9 cellular contexts compared by ENCODE assay signal in genomic region chrX:136878423-136878822, GRCh38. TPM values are rescaled to one million over a fixed set of nuclear protein-coding genes. Genes with fewer than 3 reads are reported as not detected.
DNase-seq lines count a peak whose midpoint lies in the region; ATAC-seq, FAIRE-seq and TF ChIP-seq lines count a peak whose summit lies in the region.
"Had no signal": no experiment of that assay in that cellular context is flagged by ENCODE, and none has a peak within 500 bp of the region (broad histone marks: within the 10 kb centered on the region; RNA-seq: fewer than 3 reads in every experiment).

No MANE protein-coding gene starts in this region.

- H4K20me1 ChIP-seq in OCI-LY7 (ENCODE audit: insufficient read depth, low read length) (peaks cover 4% of the 10 kb centered on the region; the same call in 1 of the 2 replicates), endothelial cell of umbilical vein (replicated peaks; ENCODE audit: control insufficient read depth, extremely low read depth, insufficient read depth, low read length) (no peaks in the 10 kb centered on the region)

- no peak for TF ChIP-seq CTCF in OCI-LY7 (conservative IDR thresholded peaks at IDR 0.05; ENCODE audit: low read length)
- no peak for TF ChIP-seq CTCF in endothelial cell of umbilical vein (IDR thresholded peaks at IDR 0.05; ENCODE audit: extremely low read depth in 1 of 2, insufficient read depth in 1 of 2, low read depth in 1 of 2, low read length in 2 of 2)

- no peak overlapping the region for H2AFZ ChIP-seq in OCI-LY7 (ENCODE audit: low read length)
- H2AFZ ChIP-seq in endothelial cell of umbilical vein (ENCODE audit: low read depth, low read length) = no peak overlapping the region
- no peak overlapping the region for H2AFZ ChIP-seq in trophoblast cell (ENCODE audit: insufficient read depth, low read length, poor library complexity)

- H2AK5ac ChIP-seq in trophoblast cell (ENCODE audit: low read length) = no peak overlapping the region

- no peak overlapping the region for H2BK120ac ChIP-seq in trophoblast cell (ENCODE audit: insufficient read depth, low read length, poor library complexity)

- no peak overlapping the region for H2BK12ac ChIP-seq in trophoblast cell (ENCODE audit: low read length)

- H3K18ac ChIP-seq in trophoblast cell (ENCODE audit: low read length) = no peak overlapping the region

- CTCF ChIA-PET in OCI-LY7 (lab: Charles Lee; ENCODE audit: unreplicated experiment) = no interaction called here
- CTCF ChIA-PET in endothelial cell of umbilical vein (lab: Charles Lee) = interaction anchor here (1.4 kb wide), 1 partner anchor 46 kb away, joined by 7 read pairs; no protein-coding TSS in a partner anchor

- H3K79me2 ChIP-seq in OCI-LY7 (ENCODE audit: insufficient read depth, low read depth, low read length) (peaks cover 55% of the 10 kb centered on the region), endothelial cell of umbilical vein (ENCODE audit: control insufficient read depth, insufficient read depth, low read length) (peaks cover 54% of the 10 kb centered on the region), trophoblast cell (ENCODE audit: control insufficient read depth, insufficient read depth, low read length, poor library complexity) (peaks cover 10% of the 10 kb centered on the region)

- BruUV-seq in OCI-LY7 (replicated peaks; lab: Mats Ljungman, UMichigan) = no TSS peak
- no TSS peak for BruUV-seq in endothelial cell of umbilical vein (replicated peaks; lab: Mats Ljungman, UMichigan)

- H3K27ac ChIP-seq in OCI-LY7 (ENCODE audit: low read depth, low read length, poor library complexity, severe bottlenecking) (no peak overlapping the region), endothelial cell of umbilical vein (ENCODE audit: insufficient read depth, low read depth, low read length) (no peak overlapping the region), trophoblast cell (ENCODE audit: low read depth, low read length) (no peak overlapping the region)

- H3K4ac ChIP-seq in trophoblast cell (ENCODE audit: low read depth, low read length) = no peak overlapping the region

- H3K36me3 ChIP-seq in OCI-LY7 (ENCODE audit: insufficient read depth, low read length) (peaks cover 69% of the 10 kb centered on the region), endothelial cell of umbilical vein (ENCODE audit: control insufficient read depth in 2 of 2, extremely low read depth in 1 of 2, insufficient read depth in 2 of 2, low read length in 2 of 2) (peaks cover 0 to 6% of the 10 kb centered on the region in 2 experiments), trophoblast cell (ENCODE audit: control insufficient read depth in 1 of 2, insufficient read depth in 2 of 2, low read length in 2 of 2) (peaks cover 23 to 29% of the 10 kb centered on the region in 2 experiments)

- no peak for FAIRE-seq in endothelial cell of umbilical vein (lab: Jason Lieb, UNC)

- H2BK5ac ChIP-seq in trophoblast cell (ENCODE audit: low read depth, low read length, poor library complexity) = no peak overlapping the region

- H3K4me2 ChIP-seq in OCI-LY7 (ENCODE audit: low read length) (peak overlapping the region; percentile 88), endothelial cell of umbilical vein (ENCODE audit: insufficient read depth, low read length) (peak overlapping the region; percentile 77), trophoblast cell (ENCODE audit: low read length) (peak overlapping the region; percentile 61)

- peaks cover 11% of the 10 kb centered on the region for H3K4me1 ChIP-seq in OCI-LY7 (ENCODE audit: insufficient read depth, low read length, poor library complexity, severe bottlenecking)
- H3K4me1 ChIP-seq in endothelial cell of umbilical vein (ENCODE audit: control insufficient read depth, extremely low read depth, insufficient read depth, low read length) = peaks cover 6% of the 10 kb centered on the region
- H3K4me1 ChIP-seq in trophoblast cell (ENCODE audit: control insufficient read depth in 1 of 2, insufficient read depth in 2 of 2, low read length in 2 of 2) = no peaks in the 10 kb centered on the region

- H3K9ac ChIP-seq in endothelial cell of umbilical vein (replicated peaks; ENCODE audit: extremely low read depth, insufficient read depth, low read length) = no peak overlapping the region
- no peak overlapping the region for H3K9ac ChIP-seq in trophoblast cell (ENCODE audit: low read length)

- no peak overlapping the region for H3K14ac ChIP-seq in trophoblast cell (ENCODE audit: low read length)

- H3K9me2 ChIP-seq in OCI-LY7 (ENCODE audit: insufficient read depth, low read length) = no peaks in the 10 kb centered on the region

- no peaks in the 10 kb centered on the region for H3K27me3 ChIP-seq in endothelial cell of umbilical vein (ENCODE audit: control insufficient read depth in 2 of 2, insufficient read depth in 2 of 2, low read length in 2 of 2)
- H3K27me3 ChIP-seq in trophoblast cell (ENCODE audit: insufficient read depth, low read length) = no peaks in the 10 kb centered on the region

- no peak for TF ChIP-seq POLR2A in endothelial cell of umbilical vein (IDR thresholded peaks at IDR 0.05; ENCODE audit: low read depth, low read length)

- no peaks in the 10 kb centered on the region for H3K9me1 ChIP-seq in endothelial cell of umbilical vein (replicated peaks; ENCODE audit: control insufficient read depth, extremely low read depth, insufficient read depth, low read length)

- WGBS in trophoblast cell (ENCODE audit: extremely low coverage, insufficient coverage, insufficient read length) = no CpG with 5 or more reads among the region's 11 CpGs

- POLR2A ChIA-PET in OCI-LY7 (lab: Charles Lee) = interaction anchor here (0.6 to 1.2 kb wide), 3 partner anchors 11 to 98 kb away, joined by 3 to 5 read pairs (median 3); no protein-coding TSS in a partner anchor
- POLR2A ChIA-PET in endothelial cell of umbilical vein (lab: Charles Lee) = interaction anchor here (0.7 to 1.2 kb wide), 2 partner anchors 42 to 46 kb away, joined by 4 to 10 read pairs; no protein-coding TSS in a partner anchor

- no peak overlapping the region for H4K12ac ChIP-seq in trophoblast cell (ENCODE audit: low read depth, low read length)

- dilution Hi-C loops in endothelial cell of umbilical vein (cut with MboI; ENCODE audit: extremely low pct_ligation_motif_present, low sequenced_read_pairs) = no loop called here

- intact Hi-C loops in OCI-LY7 (cut with micrococcal nuclease; ENCODE audit: unreplicated experiment) = no loop called here
- intact Hi-C loops in endothelial cell of umbilical vein (cut with micrococcal nuclease) = no loop called here

- H3K23ac ChIP-seq in trophoblast cell (ENCODE audit: low read length) = no peak overlapping the region

- no peak for DNase-seq in OCI-LY7 (ENCODE audit: low spot score)
- no peak for DNase-seq in endothelial cell of umbilical vein (ENCODE audit: low read depth, low spot score)
- DNase-seq in trophoblast cell = no peak
- no peak for DNase-seq in COLO668 (lab: John Stamatoyannopoulos, UW; ENCODE audit: unreplicated experiment)
- no peak for DNase-seq in occipital lobe (lab: John Stamatoyannopoulos, UW)
- DNase-seq: stimulated activated CD4-positive, alpha-beta T cell treated with anti-CD3 and anti-CD28 coated beads, Interleukin-2, amount 100 ng/mL, for 24 hours had no signal

- no peak overlapping the region for H4K8ac ChIP-seq in trophoblast cell (ENCODE audit: low read depth, low read length)

- H3K79me1 ChIP-seq in trophoblast cell (ENCODE audit: low read length) = peaks cover 8% of the 10 kb centered on the region

- no peak overlapping the region for H4K91ac ChIP-seq in trophoblast cell (ENCODE audit: low read depth, low read length)

- ATAC-seq in HG02981 (IDR thresholded peaks at IDR 0.05; ENCODE audit: unreplicated experiment) = no peak
- no peak for ATAC-seq in GM21360 (IDR thresholded peaks at IDR 0.05; ENCODE audit: unreplicated experiment)

- H3K4me3 ChIP-seq in GM08714 (ENCODE audit: low read length) = peak overlapping the region; percentile 81
- peak overlapping the region; percentile 99 for H3K4me3 ChIP-seq in OCI-LY7 (ENCODE audit: low read depth, low read length, poor library complexity, severe bottlenecking)
- H3K4me3 ChIP-seq in endothelial cell of umbilical vein (replicated peaks in 1 of 3; ENCODE audit: insufficient read depth in 1 of 3, low read depth in 1 of 3, low read length in 3 of 3) = peak overlapping the region in 2 of 3 experiments; percentile 91 to 100
- H3K4me3 ChIP-seq in trophoblast cell (ENCODE audit: low read depth, low read length) = no peak overlapping the region

- H3K9me3 ChIP-seq in OCI-LY7 (ENCODE audit: low read length) = no peaks in the 10 kb centered on the region
- no peaks in the 10 kb centered on the region for H3K9me3 ChIP-seq in endothelial cell of umbilical vein (replicated peaks; ENCODE audit: control insufficient read depth, insufficient read depth, low read length)
- no peaks in the 10 kb centered on the region for H3K9me3 ChIP-seq in trophoblast cell (ENCODE audit: insufficient read depth, low read depth, low read length)

TF ChIP-seq in endothelial cell of umbilical vein, 7 proteins besides CTCF, POLR2A, EP300 and RAD21:
- no peak for TF ChIP-seq GATA2 (IDR thresholded peaks at IDR 0.05; ENCODE audit: insufficient read depth, insufficient read length, low read depth, low read length)
- no peak for TF ChIP-seq POLR2AphosphoS5 (IDR thresholded peaks at IDR 0.05; ENCODE audit: insufficient read depth, low read depth, low read length)
- TF ChIP-seq JUN (IDR thresholded peaks at IDR 0.05; ENCODE audit: borderline replicate concordance, insufficient read depth, insufficient read length, low read depth) = no peak
- no peak for TF ChIP-seq MYC (IDR thresholded peaks at IDR 0.05; ENCODE audit: low read depth, low read length)
- TF ChIP-seq, protein P1, sequence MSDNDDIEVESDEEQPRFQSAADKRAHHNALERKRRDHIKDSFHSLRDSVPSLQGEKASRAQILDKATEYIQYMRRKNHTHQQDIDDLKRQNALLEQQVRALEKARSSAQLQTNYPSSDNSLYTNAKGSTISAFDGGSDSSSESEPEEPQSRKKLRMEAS (IDR thresholded peaks at IDR 0.05; ENCODE audit: insufficient read depth, insufficient read length) = no peak
- no peak for TF ChIP-seq FOS (IDR thresholded peaks at IDR 0.05; ENCODE audit: borderline replicate concordance, insufficient read depth, low read length)

RNA-seq across cellular contexts. Expression of gene RBMX, which starts 2.1 kb away (rescaled TPM):
- total RNA-seq in OCI-LY7 (2014; rRNA removed; shearing (Covaris generic)) = 321 and 394 TPM in 2 replicates
- total RNA-seq in OCI-LY7 (2022) (342 and 367 TPM in 2 replicates), endothelial cell of umbilical vein (235 and 251 TPM in 2 replicates), occipital lobe (340 TPM)
- polyA plus RNA-seq in endothelial cell of umbilical vein = 99.1 and 117 TPM in 2 replicates
- 117 and 122 TPM in 2 replicates for polyA plus RNA-seq in endothelial cell of umbilical vein (2011; cell fraction: cytosol; rRNA removed)
- 237 and 314 TPM in 2 replicates for polyA plus RNA-seq in endothelial cell of umbilical vein (2011; cell fraction: nucleus; rRNA removed)
- polyA plus RNA-seq in endothelial cell of umbilical vein (2012) = 167 and 202 TPM in 2 replicates
- polyA minus RNA-seq in endothelial cell of umbilical vein = 132 and 141 TPM in 2 replicates
- 143 TPM for polyA minus RNA-seq in endothelial cell of umbilical vein (2011; cell fraction: cytosol; rRNA and poly(A)+ RNA removed)
- 75.9 and 92.8 TPM in 2 replicates for polyA minus RNA-seq in endothelial cell of umbilical vein (2011; cell fraction: nucleus; rRNA and poly(A)+ RNA removed)
- polyA plus RNA-seq in trophoblast cell (2013) = 185 and 196 TPM in 2 replicates
